In the genomic region with DNA sequence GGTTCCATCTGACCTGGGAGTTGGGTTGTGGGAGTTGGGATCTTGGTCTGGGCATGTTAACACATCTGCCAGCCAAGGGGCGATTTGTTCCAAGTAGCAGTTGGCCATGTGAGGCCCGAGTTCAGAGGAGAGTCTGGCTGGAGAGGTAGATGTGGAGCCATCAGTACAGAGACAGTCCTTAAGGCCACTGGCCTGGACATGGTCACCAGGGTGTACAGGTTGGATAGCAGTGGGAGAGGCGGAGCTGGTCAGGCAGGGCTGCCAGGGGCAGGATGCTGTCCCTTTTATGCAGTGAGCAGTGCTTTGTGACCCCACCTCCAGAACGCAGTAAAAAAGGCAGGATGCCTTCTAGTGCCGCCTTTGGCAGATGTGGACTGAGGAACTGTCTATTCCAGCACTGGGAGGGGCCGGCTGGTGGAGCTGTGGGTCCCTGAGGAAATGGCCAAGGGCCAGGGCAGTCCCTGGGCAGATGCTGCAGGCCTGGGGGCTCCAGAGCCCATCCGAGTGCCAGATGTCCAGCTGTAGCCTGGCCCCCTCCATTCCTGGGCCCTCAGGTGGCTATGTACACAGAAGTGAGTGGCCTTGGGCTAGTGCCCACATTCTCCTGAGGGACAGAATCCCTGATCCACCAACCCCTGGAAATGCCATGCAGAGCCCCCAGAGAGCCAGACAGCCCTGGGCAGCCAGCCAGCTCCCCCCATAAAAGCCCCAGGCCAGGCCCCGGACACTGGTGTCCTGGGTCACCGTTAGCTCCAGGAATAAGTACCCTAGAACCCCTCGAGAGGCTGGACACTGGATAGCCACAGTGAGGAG, we compare ENCODE assay signal across 1 cellular context.
TF ChIP-seq lines count a peak whose summit lies in the region.

No MANE protein-coding gene starts in this region.

TF ChIP-seq in SK-N-SH, 30 proteins besides CTCF, POLR2A, EP300 and RAD21:
- TF ChIP-seq RFX5 (IDR thresholded peaks at IDR 0.05; ENCODE audit: low read length) (no peak), POLR2AphosphoS5 (IDR thresholded peaks at IDR 0.05; ENCODE audit: low read depth, low read length) (no peak), ELF1 (IDR thresholded peaks at IDR 0.05) (no peak), TAF1 (IDR thresholded peaks at IDR 0.05; ENCODE audit: borderline replicate concordance, low read depth, low read length) (no peak), JUND (IDR thresholded peaks at IDR 0.05) (no peak), FOXM1 (IDR thresholded peaks at IDR 0.05; ENCODE audit: low read depth) (no peak), EZH2phosphoT487 (IDR thresholded peaks at IDR 0.05; ENCODE audit: borderline replicate concordance, low read depth) (no peak), GABPA (IDR thresholded peaks at IDR 0.05; ENCODE audit: low read depth) (no peak), TEAD4 (IDR thresholded peaks at IDR 0.05; ENCODE audit: borderline replicate concordance, insufficient read depth) (no peak), SIN3A (IDR thresholded peaks at IDR 0.05; ENCODE audit: borderline replicate concordance, low read depth, low read length) (no peak), NRF1 (IDR thresholded peaks at IDR 0.05; ENCODE audit: low read depth, low read length) (no peak), SMC3 (IDR thresholded peaks at IDR 0.05; ENCODE audit: low read depth, low read length) (no peak)
- TF ChIP-seq, protein P1, sequence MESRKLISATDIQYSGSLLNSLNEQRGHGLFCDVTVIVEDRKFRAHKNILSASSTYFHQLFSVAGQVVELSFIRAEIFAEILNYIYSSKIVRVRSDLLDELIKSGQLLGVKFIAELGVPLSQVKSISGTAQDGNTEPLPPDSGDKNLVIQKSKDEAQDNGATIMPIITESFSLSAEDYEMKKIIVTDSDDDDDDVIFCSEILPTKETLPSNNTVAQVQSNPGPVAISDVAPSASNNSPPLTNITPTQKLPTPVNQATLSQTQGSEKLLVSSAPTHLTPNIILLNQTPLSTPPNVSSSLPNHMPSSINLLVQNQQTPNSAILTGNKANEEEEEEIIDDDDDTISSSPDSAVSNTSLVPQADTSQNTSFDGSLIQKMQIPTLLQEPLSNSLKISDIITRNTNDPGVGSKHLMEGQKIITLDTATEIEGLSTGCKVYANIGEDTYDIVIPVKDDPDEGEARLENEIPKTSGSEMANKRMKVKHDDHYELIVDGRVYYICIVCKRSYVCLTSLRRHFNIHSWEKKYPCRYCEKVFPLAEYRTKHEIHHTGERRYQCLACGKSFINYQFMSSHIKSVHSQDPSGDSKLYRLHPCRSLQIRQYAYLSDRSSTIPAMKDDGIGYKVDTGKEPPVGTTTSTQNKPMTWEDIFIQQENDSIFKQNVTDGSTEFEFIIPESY (IDR thresholded peaks at IDR 0.05; ENCODE audit: borderline replicate concordance, low read depth) = no peak
- TF ChIP-seq, protein P2, sequence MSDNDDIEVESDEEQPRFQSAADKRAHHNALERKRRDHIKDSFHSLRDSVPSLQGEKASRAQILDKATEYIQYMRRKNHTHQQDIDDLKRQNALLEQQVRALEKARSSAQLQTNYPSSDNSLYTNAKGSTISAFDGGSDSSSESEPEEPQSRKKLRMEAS (IDR thresholded peaks at IDR 0.05; ENCODE audit: low read depth) = no peak
- TF ChIP-seq, protein P3, sequence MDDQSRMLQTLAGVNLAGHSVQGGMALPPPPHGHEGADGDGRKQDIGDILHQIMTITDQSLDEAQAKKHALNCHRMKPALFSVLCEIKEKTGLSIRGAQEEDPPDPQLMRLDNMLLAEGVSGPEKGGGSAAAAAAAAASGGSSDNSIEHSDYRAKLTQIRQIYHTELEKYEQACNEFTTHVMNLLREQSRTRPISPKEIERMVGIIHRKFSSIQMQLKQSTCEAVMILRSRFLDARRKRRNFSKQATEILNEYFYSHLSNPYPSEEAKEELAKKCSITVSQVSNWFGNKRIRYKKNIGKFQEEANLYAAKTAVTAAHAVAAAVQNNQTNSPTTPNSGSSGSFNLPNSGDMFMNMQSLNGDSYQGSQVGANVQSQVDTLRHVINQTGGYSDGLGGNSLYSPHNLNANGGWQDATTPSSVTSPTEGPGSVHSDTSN (IDR thresholded peaks at IDR 0.05) = no peak
- TF ChIP-seq, protein P4, sequence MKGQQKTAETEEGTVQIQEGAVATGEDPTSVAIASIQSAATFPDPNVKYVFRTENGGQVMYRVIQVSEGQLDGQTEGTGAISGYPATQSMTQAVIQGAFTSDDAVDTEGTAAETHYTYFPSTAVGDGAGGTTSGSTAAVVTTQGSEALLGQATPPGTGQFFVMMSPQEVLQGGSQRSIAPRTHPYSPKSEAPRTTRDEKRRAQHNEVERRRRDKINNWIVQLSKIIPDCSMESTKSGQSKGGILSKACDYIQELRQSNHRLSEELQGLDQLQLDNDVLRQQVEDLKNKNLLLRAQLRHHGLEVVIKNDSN (IDR thresholded peaks at IDR 0.05; ENCODE audit: borderline replicate concordance, low read depth) = no peak
- TF ChIP-seq, protein P5, sequence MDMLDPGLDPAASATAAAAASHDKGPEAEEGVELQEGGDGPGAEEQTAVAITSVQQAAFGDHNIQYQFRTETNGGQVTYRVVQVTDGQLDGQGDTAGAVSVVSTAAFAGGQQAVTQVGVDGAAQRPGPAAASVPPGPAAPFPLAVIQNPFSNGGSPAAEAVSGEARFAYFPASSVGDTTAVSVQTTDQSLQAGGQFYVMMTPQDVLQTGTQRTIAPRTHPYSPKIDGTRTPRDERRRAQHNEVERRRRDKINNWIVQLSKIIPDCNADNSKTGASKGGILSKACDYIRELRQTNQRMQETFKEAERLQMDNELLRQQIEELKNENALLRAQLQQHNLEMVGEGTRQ (IDR thresholded peaks at IDR 0.05; ENCODE audit: borderline replicate concordance, low read depth, low read length) = no peak
